In the genomic region with DNA sequence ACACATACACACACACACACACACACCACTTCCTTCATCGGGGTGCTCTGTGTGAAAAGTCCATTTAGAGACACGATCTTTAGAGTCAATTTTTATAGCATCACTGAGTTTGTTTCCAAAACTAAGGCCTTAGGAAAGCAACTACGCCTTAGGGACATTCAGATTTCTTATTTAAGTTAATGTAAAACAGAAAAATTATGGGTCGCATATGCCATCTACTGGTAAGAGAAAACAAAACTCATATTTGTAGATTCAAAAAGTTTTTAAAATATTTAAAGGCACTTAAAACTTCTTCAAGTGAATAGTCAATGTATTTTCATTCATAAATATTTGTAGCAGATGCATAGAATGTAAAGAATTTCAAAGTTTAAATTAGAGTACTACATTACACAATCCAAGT, we compare ENCODE assay signal across 9 cellular contexts.
A peak's percentile ranks its signal among the peaks of the same experiment; 100 is the strongest.
DNase-seq lines count a peak whose midpoint lies in the region; ATAC-seq and TF ChIP-seq lines count a peak whose summit lies in the region.
"Had no signal": no experiment of that assay in that cellular context is flagged by ENCODE, and none has a peak within 500 bp of the region (broad histone marks: within the 10 kb centered on the region; RNA-seq: fewer than 3 reads in every experiment).

No MANE protein-coding gene starts in this region.

- intact Hi-C loops in heart right ventricle (cut with DNase I) (loop anchor here in 1 of 10 donors (5.0 kb wide), 1 partner anchor 133 kb away; no protein-coding TSS in a partner anchor), left cardiac atrium (cut with DNase I) (no loop called here)
- intact Hi-C loops in activated T-helper 1 cell treated with anti-CD3 and anti-CD28 coated beads, Interleukin-12 subunit alpha, Interleukin-12 subunit beta, Interleukin-2, Interleukin-4 antibody, amounts not matched to agents 30 ng/mL and 10 ng/mL and 1 ng/mL, durations not matched to agents 14 hours and 24 hours and 36 hours (cut with micrococcal nuclease), result no loop called here

- peaks cover 0 to 82% (median 0%) of the 10 kb centered on the region in 9 donors for H3K36me3 ChIP-seq in heart right ventricle
- peaks cover 11% of the 10 kb centered on the region; the same call in 1 of the 2 replicates for H3K36me3 ChIP-seq in RWPE2 (ENCODE audit: low read depth)
- peaks cover 0 to 35% (median 2%) of the 10 kb centered on the region in 4 donors for H3K36me3 ChIP-seq in upper lobe of left lung

- H3K9me3 Mint-ChIP-seq in activated T-helper 1 cell treated with anti-CD3 and anti-CD28 coated beads, Interleukin-12 subunit alpha, Interleukin-12 subunit beta, Interleukin-2, Interleukin-4 antibody, amounts not matched to agents 30 ng/mL and 10 ng/mL and 1 ng/mL, durations not matched to agents 14 hours and 24 hours and 36 hours, result no peaks in the 10 kb centered on the region
- H3K9me3 Mint-ChIP-seq: activated CD4-positive, alpha-beta memory T cell treated with anti-CD3 and anti-CD28 coated beads for 36 hours had no signal

- peaks cover 30% of the 10 kb centered on the region for H3K36me3 Mint-ChIP-seq in activated T-helper 1 cell treated with anti-CD3 and anti-CD28 coated beads, Interleukin-12 subunit alpha, Interleukin-12 subunit beta, Interleukin-2, Interleukin-4 antibody, amounts not matched to agents 30 ng/mL and 10 ng/mL and 1 ng/mL, durations not matched to agents 14 hours and 24 hours and 36 hours (ENCODE audit: low read depth)

- peaks cover 19% of the 10 kb centered on the region for H3K4me1 Mint-ChIP-seq in activated T-helper 1 cell treated with anti-CD3 and anti-CD28 coated beads, Interleukin-12 subunit alpha, Interleukin-12 subunit beta, Interleukin-2, Interleukin-4 antibody, amounts not matched to agents 30 ng/mL and 10 ng/mL and 1 ng/mL, durations not matched to agents 14 hours and 24 hours and 36 hours (ENCODE audit: low read depth)

- H3K9me3 ChIP-seq in heart right ventricle (no peaks in the 10 kb centered on the region), RWPE2 (ENCODE audit: severe bottlenecking) (no peaks in the 10 kb centered on the region), upper lobe of left lung (no peaks in the 10 kb centered on the region)

- H3K4me1 ChIP-seq in heart right ventricle, result peaks cover 0 to 30% (median 13%) of the 10 kb centered on the region in 9 donors
- H3K4me1 ChIP-seq in RWPE2 (ENCODE audit: insufficient read depth, poor library complexity, severe bottlenecking), result peaks cover 24% of the 10 kb centered on the region
- peaks cover 0 to 31% (median 16%) of the 10 kb centered on the region in 4 donors for H3K4me1 ChIP-seq in upper lobe of left lung

- H3K27ac Mint-ChIP-seq in activated T-helper 1 cell treated with anti-CD3 and anti-CD28 coated beads, Interleukin-12 subunit alpha, Interleukin-12 subunit beta, Interleukin-2, Interleukin-4 antibody, amounts not matched to agents 30 ng/mL and 10 ng/mL and 1 ng/mL, durations not matched to agents 14 hours and 24 hours and 36 hours, result no peak overlapping the region
- H3K27ac Mint-ChIP-seq: activated CD4-positive, alpha-beta memory T cell treated with anti-CD3 and anti-CD28 coated beads for 36 hours had no signal

- no peak overlapping the region for H3K4me3 ChIP-seq in heart right ventricle
- no peak overlapping the region for H3K4me3 ChIP-seq in RWPE2 (ENCODE audit: severe bottlenecking)
- no peak overlapping the region for H3K4me3 ChIP-seq in upper lobe of left lung

- H3K4me3 Mint-ChIP-seq in activated T-helper 1 cell treated with anti-CD3 and anti-CD28 coated beads, Interleukin-12 subunit alpha, Interleukin-12 subunit beta, Interleukin-2, Interleukin-4 antibody, amounts not matched to agents 30 ng/mL and 10 ng/mL and 1 ng/mL, durations not matched to agents 14 hours and 24 hours and 36 hours, result no peak overlapping the region
- H3K4me3 Mint-ChIP-seq: activated CD4-positive, alpha-beta memory T cell treated with anti-CD3 and anti-CD28 coated beads for 36 hours had no signal

- peak in 6 of 9 donors; percentile 23 to 54 (median 41) for TF ChIP-seq CTCF in heart right ventricle (IDR thresholded peaks at IDR 0.05)
- TF ChIP-seq CTCF in RWPE2 (IDR thresholded peaks at IDR 0.05; ENCODE audit: poor library complexity, severe bottlenecking), result peak; percentile 53
- TF ChIP-seq CTCF in upper lobe of left lung (IDR thresholded peaks at IDR 0.05), result peak in 3 of 6 experiments; percentile 20 to 29 (median 28)

- ATAC-seq in heart right ventricle, result no peak
- no peak for ATAC-seq in left cardiac atrium
- no peak for ATAC-seq in RWPE2 (ENCODE audit: low read depth)
- no peak for ATAC-seq in upper lobe of left lung (ENCODE audit: low FRiP score in 2 of 2)

- no peak for TF ChIP-seq POLR2A in upper lobe of left lung (IDR thresholded peaks at IDR 0.05)

- DNase-seq in heart right ventricle (no peak), left cardiac atrium (no peak), RWPE2 (ENCODE audit: low spot score) (no peak), glomerular endothelial cell (ENCODE audit: extremely low read depth, low read depth, low spot score) (peak; percentile 25), upper lobe of left lung (no peak), NCI-H128 (lab: John Stamatoyannopoulos, UW; ENCODE audit: unreplicated experiment) (no peak), midbrain (lab: John Stamatoyannopoulos, UW) (no peak)
- DNase-seq in activated T-helper 1 cell treated with anti-CD3 and anti-CD28 coated beads, Interleukin-12 subunit alpha, Interleukin-12 subunit beta, Interleukin-2, Interleukin-4 antibody, amounts not matched to agents 30 ng/mL and 10 ng/mL and 1 ng/mL, durations not matched to agents 14 hours and 24 hours and 36 hours (ENCODE audit: low spot score), result no peak
- DNase-seq: activated CD4-positive, alpha-beta memory T cell treated with anti-CD3 and anti-CD28 coated beads for 36 hours had no signal

- H3K27me3 ChIP-seq in heart right ventricle (no peaks in the 10 kb centered on the region), RWPE2 (ENCODE audit: insufficient read depth, poor library complexity, severe bottlenecking) (no peaks in the 10 kb centered on the region), upper lobe of left lung (no peaks in the 10 kb centered on the region)

- TF ChIP-seq EP300 in upper lobe of left lung (IDR thresholded peaks at IDR 0.05), result no peak

- H3K27ac ChIP-seq in heart right ventricle, result peak overlapping the region in 1 of 10 donors; percentile 44
- no peak overlapping the region for H3K27ac ChIP-seq in RWPE2 (ENCODE audit: poor library complexity, severe bottlenecking)
- peak overlapping the region in 2 of 4 donors; percentile 3 to 42 for H3K27ac ChIP-seq in upper lobe of left lung

- WGBS in heart right ventricle, 2 donors, result 62 to 70% methylated on average over 4 of the region's 4 CpGs
- 47 to 55% methylated on average over 4 of the region's 4 CpGs for WGBS in upper lobe of left lung, 2 donors

- H3K27me3 Mint-ChIP-seq in activated T-helper 1 cell treated with anti-CD3 and anti-CD28 coated beads, Interleukin-12 subunit alpha, Interleukin-12 subunit beta, Interleukin-2, Interleukin-4 antibody, amounts not matched to agents 30 ng/mL and 10 ng/mL and 1 ng/mL, durations not matched to agents 14 hours and 24 hours and 36 hours (ENCODE audit: insufficient read depth), result no peaks in the 10 kb centered on the region
- H3K27me3 Mint-ChIP-seq: activated CD4-positive, alpha-beta memory T cell treated with anti-CD3 and anti-CD28 coated beads for 36 hours had no signal
